23 cellular contexts compared by ENCODE assay signal in genomic region chr14:53744846-53745245, GRCh38.
"Had no signal": no experiment of that assay in that cellular context is flagged by ENCODE, and none has a peak within 500 bp of the region (broad histone marks: within the 10 kb centered on the region; RNA-seq: fewer than 3 reads in every experiment).

No MANE protein-coding gene starts in this region.

- H3K9me3 ChIP-seq: colonic mucosa, esophagus muscularis mucosa, heart right ventricle, right atrium auricular region, stomach, thyroid gland, vagina had no signal

- H3K79me2 ChIP-seq: parathyroid adenoma had no signal

- H2AFZ ChIP-seq: neural progenitor cell, parathyroid adenoma had no signal

- H3K4me1 ChIP-seq: colonic mucosa, heart right ventricle, parathyroid adenoma, right atrium auricular region, stomach, thyroid gland, vagina had no signal

- DNase-seq: colonic mucosa; effector memory CD4-positive, alpha-beta T cell; foreskin melanocyte; glutamatergic neuron; heart right ventricle; hypothalamus; immature natural killer cell; islet precursor cell; midbrain; naive thymus-derived CD4-positive, alpha-beta T cell; stimulated activated CD4-positive, alpha-beta T cell treated with anti-CD3 and anti-CD28 coated beads, Interleukin-2, amount 100 ng/mL, for 24 hours; stimulated activated CD4-positive, alpha-beta T cell treated with anti-CD3 and anti-CD28 coated beads, Interleukin-4, amount 100 ng/mL, for 24 hours; stimulated activated naive CD4-positive, alpha-beta T cell treated with Interleukin-2 at 50 U/mL for 16 hours; stomach; trophoblast cell had no signal

- FAIRE-seq: endothelial cell of umbilical vein had no signal

- H3K9ac ChIP-seq: neural progenitor cell, parathyroid adenoma had no signal

- H3K4me2 ChIP-seq: neural progenitor cell had no signal

- H3K27me3 ChIP-seq: colonic mucosa, esophagus muscularis mucosa, heart right ventricle, right atrium auricular region, stomach, thyroid gland, vagina had no signal

- H3K4me3 ChIP-seq: colonic mucosa, esophagus muscularis mucosa, heart right ventricle, lung, neural progenitor cell, right atrium auricular region, stomach, thyroid gland, vagina had no signal

- H3K36me3 ChIP-seq: colonic mucosa, esophagus muscularis mucosa, heart right ventricle, neural progenitor cell, right atrium auricular region, stomach, thyroid gland, vagina had no signal

- H3K27ac ChIP-seq: colonic mucosa, esophagus muscularis mucosa, heart right ventricle, neural progenitor cell, parathyroid adenoma, right atrium auricular region, stomach, thyroid gland, vagina had no signal
